ENCODE assay signal across 27 cellular contexts in the genomic region with DNA sequence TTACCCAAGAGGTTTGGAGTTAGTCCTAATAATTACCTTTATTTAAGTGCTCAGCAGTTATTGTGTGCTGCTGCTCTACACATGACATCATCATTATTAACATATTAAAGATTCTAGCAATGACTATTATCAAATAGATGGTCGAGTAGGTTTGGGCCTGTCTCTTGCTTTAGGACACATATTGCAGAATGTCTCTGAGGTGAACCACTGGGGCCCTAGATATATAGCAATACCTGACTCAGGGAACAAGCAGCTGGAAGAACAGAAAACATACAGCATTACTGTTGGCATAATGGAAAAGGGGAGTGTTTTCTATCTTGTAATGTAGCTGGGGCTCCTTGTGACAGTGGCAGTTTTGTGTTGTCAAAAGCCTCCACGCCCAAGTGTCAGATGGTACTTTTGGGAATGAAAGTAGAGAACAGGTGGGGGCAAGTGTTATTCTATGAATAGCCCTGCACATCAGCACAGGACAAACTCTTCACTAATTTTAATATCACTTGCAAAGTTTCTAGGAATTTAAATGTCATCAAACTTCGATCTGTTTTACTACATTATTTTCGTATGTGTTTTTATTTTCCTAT. TPM values are rescaled to one million over a fixed set of nuclear protein-coding genes. Genes with fewer than 3 reads are reported as not detected.
"Had no signal": no experiment of that assay in that cellular context is flagged by ENCODE, and none has a peak within 500 bp of the region (broad histone marks: within the 10 kb centered on the region; RNA-seq: fewer than 3 reads in every experiment).

No MANE protein-coding gene starts in this region.

- DNase-seq: islet precursor cell; left ventricle myocardium inferior; mesendoderm; naive thymus-derived CD8-positive, alpha-beta T cell; nucleus accumbens; pancreas; retina; right cardiac atrium; sigmoid colon; stimulated activated CD4-positive, alpha-beta T cell treated with anti-CD3 and anti-CD28 coated beads, Interleukin-1b, Interleukin-23, amount 100 ng/mL, for 48 hours; stimulated activated CD4-positive, alpha-beta T cell treated with anti-CD3 and anti-CD28 coated beads, Interleukin-2, amount 100 ng/mL, for 48 hours; stimulated activated CD4-positive, alpha-beta T cell treated with anti-CD3 and anti-CD28 coated beads, Interleukin-4, amount 100 ng/mL, for 4 hours; stimulated activated CD8-positive, alpha-beta memory T cell treated with anti-CD3 and anti-CD28 coated beads, Interleukin-4, amount 100 ng/mL, for 48 hours; stimulated activated naive CD4-positive, alpha-beta T cell treated with Interleukin-2 at 50 U/mL for 16 hours; stimulated activated naive CD8-positive, alpha-beta T cell treated with anti-CD3 and anti-CD28 coated beads, Interleukin-15, amount 100 ng/mL, for 72 hours; substantia nigra had no signal

- H3K4me1 Mint-ChIP-seq: mesothelial cell of epicardium; naive thymus-derived CD8-positive, alpha-beta T cell; neural crest cell; stimulated activated memory B cell treated with anti-CD40 and anti-IgM and Interleukin-4, amounts not matched to agents 10 μg/mL and 1 μg/mL and 100 μg/mL, for 72 hours; stimulated activated naive CD8-positive, alpha-beta T cell treated with anti-CD3 and anti-CD28 coated beads, Interleukin-15, amount 100 ng/mL, for 72 hours had no signal

- H3K9me3 ChIP-seq: pancreas, prostate gland, vagina had no signal

- H3K9me3 Mint-ChIP-seq: nephron; stimulated activated naive CD8-positive, alpha-beta T cell treated with anti-CD3 and anti-CD28 coated beads, Interleukin-15, amount 100 ng/mL, for 72 hours; type B pancreatic cell had no signal

- H3K36me3 ChIP-seq: left ventricle myocardium inferior, pancreas, prostate gland, sigmoid colon, vagina had no signal

- H3K79me2 ChIP-seq: hepatocyte had no signal

- H3K27ac Mint-ChIP-seq: mesothelial cell of epicardium; naive thymus-derived CD8-positive, alpha-beta T cell; stimulated activated memory B cell treated with anti-CD40 and anti-IgM and Interleukin-4, amounts not matched to agents 10 μg/mL and 1 μg/mL and 100 μg/mL, for 72 hours; stimulated activated naive CD8-positive, alpha-beta T cell treated with anti-CD3 and anti-CD28 coated beads, Interleukin-15, amount 100 ng/mL, for 72 hours; type B pancreatic cell had no signal

- H3K27me3 ChIP-seq: hepatocyte, pancreas, sigmoid colon, tibial nerve, vagina had no signal

- H3K4me3 ChIP-seq: hepatocyte, left ventricle myocardium inferior, lung, pancreas, prostate gland, sigmoid colon, smooth muscle cell, tibial nerve, vagina had no signal

- H3K4me2 ChIP-seq: hepatocyte, smooth muscle cell had no signal

- H3K27ac ChIP-seq: hepatocyte, left ventricle myocardium inferior, pancreas, prostate gland, sigmoid colon, tibial nerve, vagina had no signal

- ATAC-seq: naive thymus-derived CD8-positive, alpha-beta T cell; pancreas; right cardiac atrium; stimulated activated memory B cell treated with anti-CD40 and anti-IgM and Interleukin-4, amounts not matched to agents 10 μg/mL and 1 μg/mL and 100 μg/mL, for 72 hours; stimulated activated naive CD8-positive, alpha-beta T cell treated with anti-CD3 and anti-CD28 coated beads, Interleukin-15, amount 100 ng/mL, for 72 hours had no signal

- H3K27me3 Mint-ChIP-seq: naive thymus-derived CD8-positive, alpha-beta T cell; stimulated activated memory B cell treated with anti-CD40 and anti-IgM and Interleukin-4, amounts not matched to agents 10 μg/mL and 1 μg/mL and 100 μg/mL, for 72 hours; stimulated activated naive CD8-positive, alpha-beta T cell treated with anti-CD3 and anti-CD28 coated beads, Interleukin-15, amount 100 ng/mL, for 72 hours; type B pancreatic cell had no signal

- H3K4me1 ChIP-seq: left ventricle myocardium inferior, pancreas, prostate gland, sigmoid colon, tibial nerve, vagina had no signal

- H2AFZ ChIP-seq: hepatocyte had no signal

- H3K4me3 Mint-ChIP-seq: mesothelial cell of epicardium; naive thymus-derived CD8-positive, alpha-beta T cell; nephron; neural crest cell; stimulated activated memory B cell treated with anti-CD40 and anti-IgM and Interleukin-4, amounts not matched to agents 10 μg/mL and 1 μg/mL and 100 μg/mL, for 72 hours; stimulated activated naive CD8-positive, alpha-beta T cell treated with anti-CD3 and anti-CD28 coated beads, Interleukin-15, amount 100 ng/mL, for 72 hours; type B pancreatic cell had no signal

- H3K36me3 Mint-ChIP-seq: mesothelial cell of epicardium; stimulated activated memory B cell treated with anti-CD40 and anti-IgM and Interleukin-4, amounts not matched to agents 10 μg/mL and 1 μg/mL and 100 μg/mL, for 72 hours; type B pancreatic cell had no signal

RNA-seq across cellular contexts. Expression of gene C12orf56, which starts 54.6 kb away (rescaled TPM):
- total RNA-seq: left ventricle myocardium inferior; naive thymus-derived CD8-positive, alpha-beta T cell; pancreas; right cardiac atrium had no signal
- polyA plus RNA-seq: right cardiac atrium had no signal
